1 cellular context compared by ENCODE assay signal in genomic region chr20:41003143-41003932, GRCh38.
TF ChIP-seq lines count a peak whose summit lies in the region.

No MANE protein-coding gene starts in this region.

TF ChIP-seq in HEK293, 187 proteins besides CTCF, POLR2A, EP300 and RAD21 (continued from another document):
- no peak for TF ChIP-seq ZNF26 (tag by site-specific recombination; IDR thresholded peaks at IDR 0.05)
- TF ChIP-seq REPIN1 (tag by site-specific recombination; IDR thresholded peaks at IDR 0.05; ENCODE audit: low read depth): no peak
- no peak for TF ChIP-seq ZNF521 (tag by site-specific recombination; IDR thresholded peaks at IDR 0.05)
